ENCODE assay signal across 8 cellular contexts in the genomic region with DNA sequence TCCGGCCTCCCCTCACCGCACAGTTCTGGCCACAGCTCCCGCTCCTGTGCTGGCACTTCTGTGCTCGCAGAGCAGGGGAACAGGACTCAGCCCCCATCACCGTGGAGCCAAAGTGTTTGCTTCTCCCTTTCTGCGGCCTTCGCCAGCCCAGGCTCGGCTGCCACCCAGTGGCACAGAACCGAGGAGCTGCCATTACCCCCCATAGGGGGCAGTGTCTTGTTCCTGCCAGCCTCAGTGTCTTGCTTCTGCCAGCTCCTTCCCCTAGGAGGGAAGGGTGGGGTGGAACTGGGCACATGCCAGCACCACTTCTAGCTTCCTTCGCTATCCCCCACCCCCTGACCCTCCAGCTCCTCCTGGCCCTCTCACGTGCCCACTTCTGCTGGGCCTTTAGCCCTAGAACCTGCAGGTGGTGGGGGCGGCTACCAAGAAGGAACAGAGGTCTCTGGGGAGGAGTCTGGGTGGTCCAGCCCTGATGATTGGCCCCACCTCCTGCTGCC. TPM values are rescaled to one million over a fixed set of nuclear protein-coding genes. Genes with fewer than 3 reads are reported as not detected.
DNase-seq lines count a peak whose midpoint lies in the region; ATAC-seq, FAIRE-seq and TF ChIP-seq lines count a peak whose summit lies in the region.

No MANE protein-coding gene starts in this region.

- no peaks in the 10 kb centered on the region for H3K27me3 Mint-ChIP-seq in MCF 10A (ENCODE audit: insufficient read depth, unreplicated experiment)

- H3K4me1 ChIP-seq in thyroid gland, result peaks cover 12 to 22% of the 10 kb centered on the region in 2 donors

- H3K36me3 Mint-ChIP-seq in MCF 10A (ENCODE audit: insufficient read depth, unreplicated experiment), result peaks cover 49% of the 10 kb centered on the region

- DNase-seq in NCI-H748 (lab: John Stamatoyannopoulos, UW; ENCODE audit: unreplicated experiment), result peak; percentile 21
- no peak for DNase-seq in NCI-H748 treated with DMSO at 0.1 percent for 48 hours (lab: John Stamatoyannopoulos, UW)
- DNase-seq in NAMALWA (ENCODE audit: low spot score), result peak; percentile 63
- DNase-seq in MCF 10A (ENCODE audit: unreplicated experiment), result peak; percentile 84
- DNase-seq in kidney epithelial cell (ENCODE audit: low read depth), result no peak
- peak; percentile 65 to 79 for DNase-seq in thyroid gland
- no peak for DNase-seq in GM12892 (ENCODE audit: insufficient read length)

- no peak for ATAC-seq in GM21737 (IDR thresholded peaks at IDR 0.05; ENCODE audit: unreplicated experiment)

- TF ChIP-seq POLR2A in thyroid gland (IDR thresholded peaks at IDR 0.05) (no peak), GM12892 (IDR thresholded peaks at IDR 0.05; ENCODE audit: low read depth, low read length) (no peak)

- CTCF ChIA-PET in MCF 10A (lab: Yijun Ruan, JAX), result interaction anchor here (0.5 to 3.6 kb wide), 35 partner anchors 9 to 396 kb away, joined by 3 to 29 read pairs (median 4); a partner anchor contains a TSS

- POLR2A ChIA-PET in MCF 10A (lab: Yijun Ruan, JAX), result interaction anchor here (0.8 to 3.8 kb wide), 19 partner anchors 9 to 219 kb away, joined by 3 to 28 read pairs (median 5); a partner anchor contains a TSS

- intact Hi-C loops in MCF 10A (cut with micrococcal nuclease) (loop anchor here (2.0 kb wide), 2 partner anchors 29 to 49 kb away; a partner anchor contains a TSS), thyroid gland (cut with DNase I) (no loop called here)

- TF ChIP-seq CTCF in MCF 10A (IDR thresholded peaks at IDR 0.05; ENCODE audit: unreplicated experiment) (peak; percentile 74), kidney epithelial cell (IDR thresholded peaks at IDR 0.05; ENCODE audit: insufficient read depth, low read length, poor library complexity, severe bottlenecking) (peak; percentile 93), thyroid gland (IDR thresholded peaks at IDR 0.05) (peak; percentile 38 to 69 (median 58))

- no peaks in the 10 kb centered on the region for H3K9me3 Mint-ChIP-seq in MCF 10A (ENCODE audit: unreplicated experiment)

- peak overlapping the region; percentile 89 for H3K4me3 Mint-ChIP-seq in MCF 10A (ENCODE audit: unreplicated experiment)

- H3K4me1 Mint-ChIP-seq in MCF 10A (ENCODE audit: insufficient read depth, unreplicated experiment), result peaks cover 34% of the 10 kb centered on the region

- peak overlapping the region; percentile 34 to 54 (median 51) for H3K27ac ChIP-seq in thyroid gland

- WGBS in thyroid gland, 2 donors, result 32 to 48% methylated on average over 8 to 12 of the region's 12 CpGs

- no peaks in the 10 kb centered on the region for H3K9me3 ChIP-seq in thyroid gland

- peak overlapping the region; percentile 55 for H3K27ac Mint-ChIP-seq in MCF 10A (ENCODE audit: low read depth, unreplicated experiment)

- H3K36me3 ChIP-seq in kidney epithelial cell (ENCODE audit: control insufficient read depth, insufficient read depth, low read length) (peaks cover 2% of the 10 kb centered on the region), thyroid gland (peaks cover 49 to 53% of the 10 kb centered on the region in 2 donors)

- TSS peak; percentile 19 for BruUV-seq in MCF 10A (replicated peaks; lab: Mats Ljungman, UMichigan)

- H3K27me3 ChIP-seq in kidney epithelial cell (ENCODE audit: control insufficient read depth, insufficient read depth, low read length) (no peaks in the 10 kb centered on the region), thyroid gland (no peaks in the 10 kb centered on the region)

- no peak for FAIRE-seq in GM12892 (lab: Jason Lieb, UNC)

- H3K4me3 ChIP-seq in kidney epithelial cell (ENCODE audit: low read depth, low read length) (no peak overlapping the region), thyroid gland (replicated peaks in 1 of 3) (no peak overlapping the region)

RNA-seq across cellular contexts. Expression of a gene that starts 0.6 kb away (rescaled TPM):
- total RNA-seq in MCF 10A (2022) (9.6 and 12.0 TPM in 2 replicates), kidney epithelial cell (5.2 and 5.9 TPM in 2 replicates), thyroid gland (10 to 100 TPM; 26.0 to 37.8 (median 30.0) TPM)
- 1.2 TPM for polyA plus RNA-seq in GM12892 (2012; ENCODE audit: missing spikeins)

RNA-seq across cellular contexts. Expression of a gene that starts 6.3 kb away (rescaled TPM):
- total RNA-seq in MCF 10A (2022) (81.0 and 85.5 TPM in 2 replicates), kidney epithelial cell (84.9 and 109 TPM in 2 replicates), thyroid gland (100 to 1,000 TPM in 1 of 4 donors, 10 to 100 TPM in 3; 77.6 to 117 (median 89.1) TPM)
- polyA plus RNA-seq in GM12892 (2012; ENCODE audit: missing spikeins), result 56.2 TPM

RNA-seq across cellular contexts. Expression of a gene that starts 8.3 kb away (rescaled TPM):
- not detected in 2 replicates for total RNA-seq in MCF 10A (2022)
- 0.21 and 0.25 TPM in 2 replicates for total RNA-seq in kidney epithelial cell
- total RNA-seq in thyroid gland, result 1 to 10 TPM; 5.9 to 8.6 (median 7.6) TPM
- not detected for polyA plus RNA-seq in GM12892 (2012; ENCODE audit: missing spikeins)

RNA-seq across cellular contexts. Expression of a gene that starts 14.5 kb away (rescaled TPM):
- total RNA-seq in MCF 10A (2022), result 18.1 and 18.7 TPM in 2 replicates
- total RNA-seq in kidney epithelial cell, result 10.8 and 16.0 TPM in 2 replicates
- 10 to 100 TPM; 20.3 to 50.0 (median 32.4) TPM for total RNA-seq in thyroid gland
- 25.5 TPM for polyA plus RNA-seq in GM12892 (2012; ENCODE audit: missing spikeins)

RNA-seq across cellular contexts. Expression of a gene that starts 27.9 kb away (rescaled TPM):
- total RNA-seq in MCF 10A (2022), result 49.8 and 65.7 TPM in 2 replicates
- total RNA-seq in kidney epithelial cell, result 23.9 and 28.3 TPM in 2 replicates
- total RNA-seq in thyroid gland, result 10 to 100 TPM; 38.3 to 97.0 (median 63.5) TPM
- 30.6 TPM for polyA plus RNA-seq in GM12892 (2012; ENCODE audit: missing spikeins)

Comparison
In these comparisons a context has a peak if more than half of its experiments do, and no peak if none do; other contexts are left out.
1. DNase-seq: peak in NCI-H748 (single experiment), NAMALWA (single experiment), MCF 10A (single experiment) and thyroid gland (2 of 2); none in NCI-H748 treated with DMSO at 0.1 percent for 48 hours (single experiment), kidney epithelial cell (single experiment) and GM12892 (single experiment).
2. Peak in every context shown above with its lines, with median percentiles within 50 percentile points of each other: CTCF ChIP-seq.